Comparison of ENCODE assay signal across 31 cellular contexts in genomic region chr1:109567823-109568222, GRCh38. TPM values are rescaled to one million over a fixed set of nuclear protein-coding genes. Genes with fewer than 3 reads are reported as not detected.
A peak's percentile ranks its signal among the peaks of the same experiment; 100 is the strongest.
DNase-seq lines count a peak whose midpoint lies in the region; ATAC-seq, FAIRE-seq and TF ChIP-seq lines count a peak whose summit lies in the region.
"Had no signal": no experiment of that assay in that cellular context is flagged by ENCODE, and none has a peak within 500 bp of the region (broad histone marks: within the 10 kb centered on the region; RNA-seq: fewer than 3 reads in every experiment).

No MANE protein-coding gene starts in this region.

- no peak overlapping the region for H3K4me2 ChIP-seq in GM12878 (ENCODE audit: control insufficient read depth, insufficient read depth)

- peaks cover 19% of the 10 kb centered on the region for H3K4me1 ChIP-seq in GM12878 (ENCODE audit: control insufficient read depth, insufficient read depth, low read length)
- H3K4me1 ChIP-seq in mucosa of descending colon (ENCODE audit: low read depth), result peaks cover 36% of the 10 kb centered on the region

- H3K4me3 Mint-ChIP-seq in endothelial cell (ENCODE audit: unreplicated experiment), result no peak overlapping the region
- no peak overlapping the region for H3K4me3 Mint-ChIP-seq in activated naive CD8-positive, alpha-beta T cell treated with anti-CD3 and anti-CD28 coated beads for 36 hours
- H3K4me3 Mint-ChIP-seq: activated CD8-positive, alpha-beta T cell treated with anti-CD3 and anti-CD28 coated beads for 36 hours; activated T-cell treated with anti-CD3 and anti-CD28 coated beads, Interleukin-2, amount 50 U/mL, for 24 hours; CD8-positive, alpha-beta T cell; stimulated activated memory B cell treated with anti-CD40 and anti-IgM and Interleukin-4, amounts not matched to agents 10 μg/mL and 1 μg/mL and 100 μg/mL, for 72 hours had no signal

- SMC1A ChIA-PET in GM12878 (lab: Charles Lee; ENCODE audit: uncharacterized antibody, unreplicated experiment), result interaction anchor here (2.4 kb wide), 1 partner anchor 9 kb away, joined by 12 read pairs; no protein-coding TSS in a partner anchor

- H3K27ac ChIP-seq in C4-2B, result no peak overlapping the region
- no peak overlapping the region for H3K27ac ChIP-seq in GM12878 (ENCODE audit: control insufficient read depth, insufficient read depth)
- H3K27ac ChIP-seq: psoas muscle, thoracic aorta had no signal

- H3K4me3 ChIP-seq in GM12878 (no peak overlapping the region), mucosa of descending colon (no peak overlapping the region)
- H3K4me3 ChIP-seq: left lung, psoas muscle, thoracic aorta had no signal

- POLR2A ChIA-PET in GM12878 (lab: Charles Lee), result no interaction called here

- RAD21 ChIA-PET in GM12878 (lab: Charles Lee; ENCODE audit: unreplicated experiment), result no interaction called here

- FAIRE-seq in GM18507 (lab: Jason Lieb, UNC), result peak; percentile 9
- no peak for FAIRE-seq in GM12878 (lab: Jason Lieb, UNC)
- FAIRE-seq: GM12892, H1 had no signal

- no peak for DNase-seq in GM18507 (ENCODE audit: extremely low spot score, insufficient read length, low read depth)
- no peak for DNase-seq in GM12878 (ENCODE audit: low read depth, low spot score)
- no peak for DNase-seq in mucosa of descending colon
- DNase-seq in NCI-H526 (lab: John Stamatoyannopoulos, UW), result no peak
- DNase-seq in endothelial cell (ENCODE audit: low spot score), result no peak
- no peak for DNase-seq in activated naive CD8-positive, alpha-beta T cell treated with anti-CD3 and anti-CD28 coated beads for 36 hours
- DNase-seq: activated CD8-positive, alpha-beta T cell treated with anti-CD3 and anti-CD28 coated beads for 36 hours; activated naive CD4-positive, alpha-beta T cell; activated T-cell treated with anti-CD3 and anti-CD28 coated beads, Interleukin-2, amount 50 U/mL, for 24 hours; amygdala; CD8-positive, alpha-beta T cell; DMS79 treated with DMSO at 0.1 percent for 48 hours; KBM-7; left lung; NCI-H187 treated with DMSO at 0.1 percent for 48 hours; NCI-H226; PC-3; psoas muscle; SHP77 treated with DMSO at 0.1 percent for 48 hours; stimulated activated CD4-positive, alpha-beta T cell treated with anti-CD3 and anti-CD28 coated beads, Interleukin-2, amount 100 ng/mL, for 24 hours; SW 1271 had no signal

- no peak overlapping the region for H2AFZ ChIP-seq in GM12878 (ENCODE audit: control insufficient read depth, low read depth, low read length)

- TF ChIP-seq EP300 in GM12878 (IDR thresholded peaks at IDR 0.05; ENCODE audit: borderline replicate concordance in 1 of 2, control insufficient read depth in 1 of 2, low read depth in 2 of 2, low read length in 2 of 2), result no peak

- H3K36me3 Mint-ChIP-seq in endothelial cell (ENCODE audit: low read depth, unreplicated experiment), result peaks cover 5% of the 10 kb centered on the region
- no peaks in the 10 kb centered on the region for H3K36me3 Mint-ChIP-seq in activated naive CD8-positive, alpha-beta T cell treated with anti-CD3 and anti-CD28 coated beads for 36 hours
- H3K36me3 Mint-ChIP-seq: CD8-positive, alpha-beta T cell; stimulated activated memory B cell treated with anti-CD40 and anti-IgM and Interleukin-4, amounts not matched to agents 10 μg/mL and 1 μg/mL and 100 μg/mL, for 72 hours had no signal

- in situ Hi-C loops in GM12878 (cut with MboI), result no loop called here

- intact Hi-C loops in GM12878 (cut with micrococcal nuclease; ENCODE audit: unreplicated experiment) (no loop called here), mucosa of descending colon (cut with DNase I, micrococcal nuclease) (no loop called here)

- ATAC-seq in GM12878 (no peak), mucosa of descending colon (peak; percentile 54), HG02840 (IDR thresholded peaks at IDR 0.05; ENCODE audit: low FRiP score, unreplicated experiment) (no peak)
- ATAC-seq: activated CD4-positive, CD25-positive, alpha-beta regulatory T cell treated with anti-CD3 and anti-CD28 coated beads, Interleukin-2, amount 50 U/mL, for 24 hours; activated CD8-positive, alpha-beta T cell treated with anti-CD3 and anti-CD28 coated beads for 36 hours; CD8-positive, alpha-beta T cell; left lung; PC-3; psoas muscle; stimulated activated memory B cell treated with anti-CD40 and anti-IgM and Interleukin-4, amounts not matched to agents 10 μg/mL and 1 μg/mL and 100 μg/mL, for 72 hours had no signal

- H3K9me3 ChIP-seq in GM12878 (replicated peaks; ENCODE audit: control insufficient read depth, insufficient read depth, low read length) (no peaks in the 10 kb centered on the region), mucosa of descending colon (no peaks in the 10 kb centered on the region)
- H3K9me3 ChIP-seq: left lung, psoas muscle, thoracic aorta had no signal

- no TSS peak for BruUV-seq in GM12878 (replicated peaks; lab: Mats Ljungman, UMichigan)

- H3K9me3 Mint-ChIP-seq in endothelial cell (ENCODE audit: unreplicated experiment), result no peaks in the 10 kb centered on the region
- H3K9me3 Mint-ChIP-seq in activated naive CD8-positive, alpha-beta T cell treated with anti-CD3 and anti-CD28 coated beads for 36 hours, result no peaks in the 10 kb centered on the region
- H3K9me3 Mint-ChIP-seq: activated CD8-positive, alpha-beta T cell treated with anti-CD3 and anti-CD28 coated beads for 36 hours; activated T-cell treated with anti-CD3 and anti-CD28 coated beads, Interleukin-2, amount 50 U/mL, for 24 hours; CD8-positive, alpha-beta T cell; dendritic cell treated with granulocyte-macrophage colony-stimulating factor and Interleukin-4, amounts not matched to agents 40 ng/mL and 50 ng/mL, for 4 days; stimulated activated memory B cell treated with anti-CD40 and anti-IgM and Interleukin-4, amounts not matched to agents 10 μg/mL and 1 μg/mL and 100 μg/mL, for 72 hours had no signal

- H3K27me3 ChIP-seq in GM12878 (replicated peaks in 1 of 2; ENCODE audit: control insufficient read depth in 2 of 2, insufficient read depth in 2 of 2, low read length in 1 of 2), result no peaks in the 10 kb centered on the region
- H3K27me3 ChIP-seq: left lung had no signal

- no peak overlapping the region for H3K9ac ChIP-seq in GM12878 (ENCODE audit: control insufficient read depth, insufficient read depth, low read length)

- H3K36me3 ChIP-seq in GM12878 (ENCODE audit: control insufficient read depth in 2 of 2, insufficient read depth in 2 of 2, low read length in 1 of 2) (peaks cover 0 to 4% of the 10 kb centered on the region in 2 experiments; a peak in 1 of 4 replicates), mucosa of descending colon (ENCODE audit: low read depth) (no peaks in the 10 kb centered on the region)
- H3K36me3 ChIP-seq: left lung, thoracic aorta had no signal

- peaks cover 81% of the 10 kb centered on the region for H3K79me2 ChIP-seq in GM12878 (ENCODE audit: control insufficient read depth, insufficient read depth, low read length)

- TF ChIP-seq POLR2A in GM12878 (IDR thresholded peaks at IDR 0.05; ENCODE audit: low read depth, low read length), result no peak

- CTCF ChIA-PET in GM12878 (lab: Yijun Ruan, JAX), result interaction anchor here (0.7 to 4.3 kb wide), 4 partner anchors 13 to 72 kb away, joined by 3 to 16 read pairs (median 3); partner anchors contain the start of gene GNAI3

- H3K4me1 Mint-ChIP-seq in endothelial cell (ENCODE audit: unreplicated experiment), result peaks cover 34% of the 10 kb centered on the region
- peaks cover 35% of the 10 kb centered on the region for H3K4me1 Mint-ChIP-seq in activated naive CD8-positive, alpha-beta T cell treated with anti-CD3 and anti-CD28 coated beads for 36 hours

- no peak overlapping the region for H3K27ac Mint-ChIP-seq in endothelial cell (ENCODE audit: unreplicated experiment)
- no peak overlapping the region for H3K27ac Mint-ChIP-seq in activated naive CD8-positive, alpha-beta T cell treated with anti-CD3 and anti-CD28 coated beads for 36 hours
- H3K27ac Mint-ChIP-seq: activated CD8-positive, alpha-beta T cell treated with anti-CD3 and anti-CD28 coated beads for 36 hours; activated T-cell treated with anti-CD3 and anti-CD28 coated beads, Interleukin-2, amount 50 U/mL, for 24 hours; CD8-positive, alpha-beta T cell; dendritic cell treated with granulocyte-macrophage colony-stimulating factor and Interleukin-4, amounts not matched to agents 40 ng/mL and 50 ng/mL, for 4 days; stimulated activated memory B cell treated with anti-CD40 and anti-IgM and Interleukin-4, amounts not matched to agents 10 μg/mL and 1 μg/mL and 100 μg/mL, for 72 hours had no signal

- H3K27me3 Mint-ChIP-seq in endothelial cell (ENCODE audit: unreplicated experiment), result peaks cover 1% of the 10 kb centered on the region
- H3K27me3 Mint-ChIP-seq in activated naive CD8-positive, alpha-beta T cell treated with anti-CD3 and anti-CD28 coated beads for 36 hours, result no peaks in the 10 kb centered on the region
- H3K27me3 Mint-ChIP-seq: activated CD8-positive, alpha-beta T cell treated with anti-CD3 and anti-CD28 coated beads for 36 hours; activated T-cell treated with anti-CD3 and anti-CD28 coated beads, Interleukin-2, amount 50 U/mL, for 24 hours; dendritic cell treated with granulocyte-macrophage colony-stimulating factor and Interleukin-4, amounts not matched to agents 40 ng/mL and 50 ng/mL, for 4 days; stimulated activated memory B cell treated with anti-CD40 and anti-IgM and Interleukin-4, amounts not matched to agents 10 μg/mL and 1 μg/mL and 100 μg/mL, for 72 hours had no signal

- H4K20me1 ChIP-seq in GM12878 (ENCODE audit: control insufficient read depth, insufficient read depth), result no peaks in the 10 kb centered on the region

- TF ChIP-seq RAD21 in GM12878 (IDR thresholded peaks at IDR 0.05; ENCODE audit: insufficient read depth, low read depth, low read length), result no peak

- TF ChIP-seq CTCF in C4-2B (conservative IDR thresholded peaks at IDR 0.05), result peak; percentile 25
- TF ChIP-seq CTCF in GM12878 (IDR thresholded peaks at IDR 0.05 in 2 of 3, conservative IDR thresholded peaks at IDR 0.05 in 1 of 3; ENCODE audit: control insufficient read depth in 2 of 3, extremely low read depth in 1 of 3, insufficient read depth in 1 of 3, low read depth in 3 of 3, low read length in 3 of 3), result no peak
- no peak for TF ChIP-seq CTCF in mucosa of descending colon (IDR thresholded peaks at IDR 0.05)
- TF ChIP-seq CTCF in endothelial cell (IDR thresholded peaks at IDR 0.05; ENCODE audit: unreplicated experiment), result no peak

RNA-seq across cellular contexts. Expression of gene GNAI3, which starts 19.4 kb away (rescaled TPM):
- total RNA-seq in GM12878 (2013; cell fraction: nucleolus; rRNA removed), result 15.2 TPM in 2 replicates
- total RNA-seq in GM12878 (2014; rRNA removed) (8.0 and 9.9 TPM in 2 replicates), GM12878 (2014; rRNA removed; fragmentation: Illumina TruSeq; extraction: Trizol) (9.7 and 9.8 TPM in 2 replicates), GM12878 (2021) (7.3 and 7.7 TPM in 2 replicates), mucosa of descending colon (1 to 10 TPM; 6.5 to 8.3 (median 7.6) TPM), endothelial cell (ENCODE audit: unreplicated experiment) (17.7 TPM)
- 3.7 TPM for polyA plus RNA-seq in GM12878 (2011; ENCODE audit: low read depth)
- polyA plus RNA-seq in GM12878 (2011; rRNA removed) (9.4 and 15.3 TPM in 2 replicates), GM12878 (2014; fragmentation: Illumina TruSeq; extraction: Trizol) (7.9 and 9.6 TPM in 2 replicates), GM12878 (2014; fragmentation: Nextera tagmentation; extraction: Ambion mirVana) (1 to 10 TPM; 6.2 TPM), GM12878 (2014; rRNA removed) (4.7 and 5.9 TPM in 2 replicates), GM12878 (2016; fragmentation: Nextera tagmentation; extraction: Ambion mirVana) (10 to 100 TPM; 12.0 to 13.8 TPM)
- polyA plus RNA-seq in GM12878 (2011; cell fraction: cytosol; rRNA removed), result 3.1 and 3.5 TPM in 2 replicates
- polyA plus RNA-seq in GM12878 (2011; cell fraction: nucleus; rRNA removed), result 2.5 and 3.2 TPM in 2 replicates
- 5.4 and 5.6 TPM in 2 replicates for polyA plus RNA-seq in GM12878 (2012)
- 7.6 and 11.4 TPM in 2 replicates for polyA minus RNA-seq in GM12878 (2011; rRNA and poly(A)+ RNA removed)
- 2.8 and 3.1 TPM in 2 replicates for polyA minus RNA-seq in GM12878 (2011; cell fraction: cytosol; rRNA and poly(A)+ RNA removed)
- 5.2 and 8.2 TPM in 2 replicates for polyA minus RNA-seq in GM12878 (2011; cell fraction: nucleus; rRNA and poly(A)+ RNA removed)
- total RNA-seq in activated naive CD8-positive, alpha-beta T cell treated with anti-CD3 and anti-CD28 coated beads for 36 hours, result 1 to 10 TPM; 8.4 TPM

RNA-seq across cellular contexts. Expression of gene GPR61, which starts 28.2 kb away (rescaled TPM):
- 0.44 and 1.3 TPM in 2 replicates for total RNA-seq in GM12878 (2013; cell fraction: nucleolus; rRNA removed)
- total RNA-seq in GM12878 (2014; rRNA removed), result 0.44 TPM in 1 of 2 replicates, not detected in the other
- total RNA-seq in GM12878 (2014; rRNA removed; fragmentation: Illumina TruSeq; extraction: Trizol), result 0.31 and 0.32 TPM in 2 replicates
- total RNA-seq in GM12878 (2021), result 0.38 TPM in 1 of 2 replicates, not detected in the other
- 0.07 TPM for polyA plus RNA-seq in GM12878 (2011; ENCODE audit: low read depth)
- polyA plus RNA-seq in GM12878 (2011; rRNA removed), result 0.23 and 0.53 TPM in 2 replicates
- polyA plus RNA-seq in GM12878 (2011; cell fraction: cytosol; rRNA removed), result 0.22 and 0.32 TPM in 2 replicates
- polyA plus RNA-seq in GM12878 (2011; cell fraction: nucleus; rRNA removed), result 0.19 and 0.51 TPM in 2 replicates
- polyA plus RNA-seq in GM12878 (2012), result 0.23 and 0.66 TPM in 2 replicates
- 0.21 TPM in 1 of 2 replicates, not detected in the other for polyA plus RNA-seq in GM12878 (2014; fragmentation: Illumina TruSeq; extraction: Trizol)
- 1 to 10 TPM in 1 of 2 experiments, under 1 TPM in 1; 0.19 to 1.1 TPM for polyA plus RNA-seq in GM12878 (2014; fragmentation: Nextera tagmentation; extraction: Ambion mirVana)
- polyA plus RNA-seq in GM12878 (2014; rRNA removed), result not detected in 2 replicates
- polyA plus RNA-seq in GM12878 (2016; fragmentation: Nextera tagmentation; extraction: Ambion mirVana), result under 1 TPM; 0.47 to 0.84 TPM
- polyA minus RNA-seq in GM12878 (2011; rRNA and poly(A)+ RNA removed), result 2.6 and 3.8 TPM in 2 replicates
- polyA minus RNA-seq in GM12878 (2011; cell fraction: cytosol; rRNA and poly(A)+ RNA removed), result not detected in 2 replicates
- 1.8 and 2.5 TPM in 2 replicates for polyA minus RNA-seq in GM12878 (2011; cell fraction: nucleus; rRNA and poly(A)+ RNA removed)
- under 1 TPM in 1 of 3 donors, not detected in 2; 0.25 TPM for total RNA-seq in mucosa of descending colon
- not detected for total RNA-seq in endothelial cell (ENCODE audit: unreplicated experiment)
- total RNA-seq in activated naive CD8-positive, alpha-beta T cell treated with anti-CD3 and anti-CD28 coated beads for 36 hours, result under 1 TPM in 1 of 2 experiments, not detected in 1; 0.16 TPM
- total RNA-seq: left lung, thoracic aorta had no signal

RNA-seq across cellular contexts. Expression of gene GNAT2, which starts 51.6 kb away (rescaled TPM):
- not detected in 2 replicates for total RNA-seq in GM12878 (2013; cell fraction: nucleolus; rRNA removed)
- total RNA-seq in GM12878 (2014; rRNA removed) (0.23 and 0.38 TPM in 2 replicates), GM12878 (2014; rRNA removed; fragmentation: Illumina TruSeq; extraction: Trizol) (0.31 and 0.69 TPM in 2 replicates), GM12878 (2021) (0.85 and 0.92 TPM in 2 replicates), mucosa of descending colon (not detected), endothelial cell (ENCODE audit: unreplicated experiment) (0.26 TPM)
- 0.28 TPM for polyA plus RNA-seq in GM12878 (2011; ENCODE audit: low read depth)
- polyA plus RNA-seq in GM12878 (2011; rRNA removed) (0.30 and 0.54 TPM in 2 replicates), GM12878 (2014; fragmentation: Illumina TruSeq; extraction: Trizol) (0.26 and 0.59 TPM in 2 replicates), GM12878 (2014; fragmentation: Nextera tagmentation; extraction: Ambion mirVana) (under 1 TPM; 0.08 to 0.77 TPM), GM12878 (2014; rRNA removed) (0.28 and 0.36 TPM in 2 replicates), GM12878 (2016; fragmentation: Nextera tagmentation; extraction: Ambion mirVana) (1 to 10 TPM in 1 of 2 experiments, under 1 TPM in 1; 0.46 to 1.3 TPM)
- 0.23 and 0.27 TPM in 2 replicates for polyA plus RNA-seq in GM12878 (2011; cell fraction: cytosol; rRNA removed)
- 0.13 and 0.15 TPM in 2 replicates for polyA plus RNA-seq in GM12878 (2011; cell fraction: nucleus; rRNA removed)
- 0.31 and 0.49 TPM in 2 replicates for polyA plus RNA-seq in GM12878 (2012)
- polyA minus RNA-seq in GM12878 (2011; rRNA and poly(A)+ RNA removed), result 1.1 and 1.8 TPM in 2 replicates
- polyA minus RNA-seq in GM12878 (2011; cell fraction: cytosol; rRNA and poly(A)+ RNA removed), result not detected in 2 replicates
- polyA minus RNA-seq in GM12878 (2011; cell fraction: nucleus; rRNA and poly(A)+ RNA removed), result not detected in 2 replicates
- under 1 TPM; 0.64 to 0.91 TPM for total RNA-seq in activated naive CD8-positive, alpha-beta T cell treated with anti-CD3 and anti-CD28 coated beads for 36 hours
- total RNA-seq: CD8-positive, alpha-beta T cell; H1; left lung; mononuclear cell; psoas muscle; skeletal muscle tissue; thoracic aorta had no signal

RNA-seq across cellular contexts. Expression of gene AMPD2, which starts 51.8 kb away (rescaled TPM):
- total RNA-seq in GM12878 (2013; cell fraction: nucleolus; rRNA removed), result 113 and 156 TPM in 2 replicates
- total RNA-seq in GM12878 (2014; rRNA removed), result 43.4 and 49.9 TPM in 2 replicates
- total RNA-seq in GM12878 (2014; rRNA removed; fragmentation: Illumina TruSeq; extraction: Trizol), result 19.0 and 19.5 TPM in 2 replicates
- 66.5 and 75.9 TPM in 2 replicates for total RNA-seq in GM12878 (2021)
- polyA plus RNA-seq in GM12878 (2011; ENCODE audit: low read depth), result 35.2 TPM
- 9.9 and 30.0 TPM in 2 replicates for polyA plus RNA-seq in GM12878 (2011; rRNA removed)
- 27.1 and 34.8 TPM in 2 replicates for polyA plus RNA-seq in GM12878 (2011; cell fraction: cytosol; rRNA removed)
- 346 and 354 TPM in 2 replicates for polyA plus RNA-seq in GM12878 (2011; cell fraction: nucleus; rRNA removed)
- 54.0 and 66.8 TPM in 2 replicates for polyA plus RNA-seq in GM12878 (2012)
- polyA plus RNA-seq in GM12878 (2014; fragmentation: Illumina TruSeq; extraction: Trizol), result 11.8 and 30.9 TPM in 2 replicates
- polyA plus RNA-seq in GM12878 (2014; fragmentation: Nextera tagmentation; extraction: Ambion mirVana), result 1 to 10 TPM; 2.0 to 3.0 TPM
- polyA plus RNA-seq in GM12878 (2014; rRNA removed), result 40.9 and 44.4 TPM in 2 replicates
- 10 to 100 TPM; 31.8 to 33.1 TPM for polyA plus RNA-seq in GM12878 (2016; fragmentation: Nextera tagmentation; extraction: Ambion mirVana)
- polyA minus RNA-seq in GM12878 (2011; rRNA and poly(A)+ RNA removed), result 29.3 and 51.2 TPM in 2 replicates
- 15.6 and 17.7 TPM in 2 replicates for polyA minus RNA-seq in GM12878 (2011; cell fraction: cytosol; rRNA and poly(A)+ RNA removed)
- polyA minus RNA-seq in GM12878 (2011; cell fraction: nucleus; rRNA and poly(A)+ RNA removed), result 61.1 and 93.7 TPM in 2 replicates
- total RNA-seq in mucosa of descending colon, result 10 to 100 TPM; 35.6 to 47.4 (median 40.9) TPM
- 92.7 TPM for total RNA-seq in endothelial cell (ENCODE audit: unreplicated experiment)
- 10 to 100 TPM; 89.5 to 91.4 TPM for total RNA-seq in activated naive CD8-positive, alpha-beta T cell treated with anti-CD3 and anti-CD28 coated beads for 36 hours

RNA-seq across cellular contexts. Expression of gene AMIGO1, which starts 58.3 kb away (rescaled TPM):
- total RNA-seq in GM12878 (2013; cell fraction: nucleolus; rRNA removed), result 1.5 and 1.7 TPM in 2 replicates
- total RNA-seq in GM12878 (2014; rRNA removed) (0.06 and 0.22 TPM in 2 replicates), GM12878 (2014; rRNA removed; fragmentation: Illumina TruSeq; extraction: Trizol) (0.04 and 0.09 TPM in 2 replicates), GM12878 (2021) (0.27 and 0.28 TPM in 2 replicates), mucosa of descending colon (1 to 10 TPM; 2.2 to 9.9 (median 3.9) TPM), endothelial cell (ENCODE audit: unreplicated experiment) (1.2 TPM)
- 0.33 TPM for polyA plus RNA-seq in GM12878 (2011; ENCODE audit: low read depth)
- polyA plus RNA-seq in GM12878 (2011; rRNA removed) (0.08 and 0.10 TPM in 2 replicates), GM12878 (2014; fragmentation: Illumina TruSeq; extraction: Trizol) (0.07 and 0.11 TPM in 2 replicates), GM12878 (2014; fragmentation: Nextera tagmentation; extraction: Ambion mirVana) (under 1 TPM; 0.02 to 0.11 TPM), GM12878 (2014; rRNA removed) (0.11 TPM in 1 of 2 replicates, not detected in the other), GM12878 (2016; fragmentation: Nextera tagmentation; extraction: Ambion mirVana) (under 1 TPM; 0.08 to 0.26 TPM)
- polyA plus RNA-seq in GM12878 (2011; cell fraction: cytosol; rRNA removed), result 0.07 and 0.10 TPM in 2 replicates
- polyA plus RNA-seq in GM12878 (2011; cell fraction: nucleus; rRNA removed), result 0.15 and 0.19 TPM in 2 replicates
- 0.28 and 0.38 TPM in 2 replicates for polyA plus RNA-seq in GM12878 (2012)
- polyA minus RNA-seq in GM12878 (2011; rRNA and poly(A)+ RNA removed), result 0.05 and 0.07 TPM in 2 replicates
- not detected in 2 replicates for polyA minus RNA-seq in GM12878 (2011; cell fraction: cytosol; rRNA and poly(A)+ RNA removed)
- polyA minus RNA-seq in GM12878 (2011; cell fraction: nucleus; rRNA and poly(A)+ RNA removed), result 0.10 and 0.12 TPM in 2 replicates
- 1 to 10 TPM; 2.1 to 2.5 TPM for total RNA-seq in activated naive CD8-positive, alpha-beta T cell treated with anti-CD3 and anti-CD28 coated beads for 36 hours
